In the genomic region with DNA sequence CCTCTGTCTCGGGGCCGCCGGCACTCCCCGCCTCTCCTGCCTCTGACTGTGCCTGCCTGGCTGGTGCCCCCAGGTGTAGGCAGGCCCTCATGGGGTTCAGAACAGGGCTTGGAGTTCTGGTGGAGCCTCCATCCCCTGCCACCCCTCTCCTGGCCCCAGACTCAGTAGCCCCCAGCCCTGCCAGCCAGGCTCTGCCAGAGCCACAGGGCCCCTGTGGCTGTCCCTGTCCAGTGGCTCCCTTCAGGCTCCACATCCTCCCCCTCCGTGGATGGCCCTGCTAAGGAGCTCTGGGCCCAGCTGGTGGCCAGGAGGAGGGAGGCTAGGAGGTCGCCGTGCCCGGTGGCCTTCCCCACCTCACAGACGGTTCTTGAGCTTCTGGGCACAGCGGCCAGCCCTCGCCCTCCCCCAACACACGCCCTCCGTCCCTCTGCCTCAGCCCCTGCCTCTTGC, we compare ENCODE assay signal across 13 cellular contexts. TPM values are rescaled to one million over a fixed set of nuclear protein-coding genes. Genes with fewer than 3 reads are reported as not detected.
DNase-seq lines count a peak whose midpoint lies in the region; ATAC-seq and TF ChIP-seq lines count a peak whose summit lies in the region.
"Had no signal": no experiment of that assay in that cellular context is flagged by ENCODE, and none has a peak within 500 bp of the region (broad histone marks: within the 10 kb centered on the region; RNA-seq: fewer than 3 reads in every experiment).

No MANE protein-coding gene starts in this region.

- peak overlapping the region; percentile 80 for H3K27ac ChIP-seq in Panc1 (ENCODE audit: low read length)
- peak overlapping the region; percentile 99 for H3K27ac ChIP-seq in epithelial cell of prostate
- peak overlapping the region; percentile 79 to 94 (median 88) for H3K27ac ChIP-seq in tibial nerve

- H3K9me3 Mint-ChIP-seq in activated naive CD8-positive, alpha-beta T cell treated with anti-CD3 and anti-CD28 coated beads, Interleukin-2, amount 50 U/mL, for 24 hours, result no peaks in the 10 kb centered on the region
- H3K9me3 Mint-ChIP-seq: activated T-helper 2 cell treated with anti-CD3 and anti-CD28 coated beads, Interferon-gamma antibody, Interleukin-2, Interleukin-4, amounts not matched to agents 10 μg/mL and 5 μg/mL and 100 μg/mL, durations not matched to agents 14 hours and 24 hours and 36 hours; naive thymus-derived CD8-positive, alpha-beta T cell had no signal

- DNase-seq in Panc1 (ENCODE audit: low read depth, low spot score), result no peak
- no peak for DNase-seq in epithelial cell of prostate (ENCODE audit: low read depth, low spot score)
- peak; percentile 43 for DNase-seq in myocyte (ENCODE audit: low read depth)
- DNase-seq in tibial nerve (ENCODE audit: low spot score in 2 of 2), result no peak
- no peak for DNase-seq in GM19238 (ENCODE audit: insufficient read length, low spot score)
- DNase-seq in activated naive CD8-positive, alpha-beta T cell treated with anti-CD3 and anti-CD28 coated beads, Interleukin-2, amount 50 U/mL, for 24 hours, result no peak
- DNase-seq: NCI-H446 treated with DMSO at 0.1 percent for 48 hours; stimulated activated CD4-positive, alpha-beta T cell treated with anti-CD3 and anti-CD28 coated beads, Interleukin-2, amount 100 ng/mL, for 24 hours had no signal

- in situ Hi-C loops in Panc1 (cut with HindIII; ENCODE audit: low pct_unique_long_range_greater_than_20kb, low sequenced_read_pairs), result no loop called here

- CTCF ChIA-PET in Panc1 (lab: Charles Lee), result no interaction called here

- H3K4me3 Mint-ChIP-seq in activated naive CD8-positive, alpha-beta T cell treated with anti-CD3 and anti-CD28 coated beads, Interleukin-2, amount 50 U/mL, for 24 hours, result no peak overlapping the region
- H3K4me3 Mint-ChIP-seq: naive thymus-derived CD8-positive, alpha-beta T cell had no signal

- H3K4me1 ChIP-seq in Panc1 (ENCODE audit: control insufficient read depth, insufficient read depth, low read length) (peaks cover 56% of the 10 kb centered on the region), tibial nerve (peaks cover 21 to 88% (median 69%) of the 10 kb centered on the region in 4 donors)

- H3K36me3 Mint-ChIP-seq in activated naive CD8-positive, alpha-beta T cell treated with anti-CD3 and anti-CD28 coated beads, Interleukin-2, amount 50 U/mL, for 24 hours (ENCODE audit: low read depth), result no peaks in the 10 kb centered on the region
- H3K36me3 Mint-ChIP-seq: naive thymus-derived CD8-positive, alpha-beta T cell had no signal

- peaks cover 2% of the 10 kb centered on the region for H3K27me3 Mint-ChIP-seq in activated naive CD8-positive, alpha-beta T cell treated with anti-CD3 and anti-CD28 coated beads, Interleukin-2, amount 50 U/mL, for 24 hours

- no peaks in the 10 kb centered on the region for H3K4me1 Mint-ChIP-seq in activated naive CD8-positive, alpha-beta T cell treated with anti-CD3 and anti-CD28 coated beads, Interleukin-2, amount 50 U/mL, for 24 hours

- H3K9me3 ChIP-seq in Panc1 (ENCODE audit: control insufficient read depth, insufficient read depth, low read depth, low read length) (no peaks in the 10 kb centered on the region), tibial nerve (no peaks in the 10 kb centered on the region)

- no TSS peak for BruUV-seq in Panc1 (replicated peaks; lab: Mats Ljungman, UMichigan)

- H3K4me3 ChIP-seq in Panc1 (ENCODE audit: low read depth in 2 of 2, low read length in 2 of 2) (no peak overlapping the region), tibial nerve (no peak overlapping the region)
- H3K4me3 ChIP-seq: GM12878, SK-N-MC had no signal

- no peak for TF ChIP-seq EP300 in tibial nerve (IDR thresholded peaks at IDR 0.05)

- ATAC-seq in Panc1, result no peak
- no peak for ATAC-seq in activated naive CD8-positive, alpha-beta T cell treated with anti-CD3 and anti-CD28 coated beads, Interleukin-2, amount 50 U/mL, for 24 hours
- ATAC-seq in GM18870 (IDR thresholded peaks at IDR 0.05; ENCODE audit: unreplicated experiment), result no peak
- ATAC-seq: GM12878; naive thymus-derived CD8-positive, alpha-beta T cell had no signal

- no peaks in the 10 kb centered on the region for H3K27me3 ChIP-seq in Panc1 (ENCODE audit: control insufficient read depth, insufficient read depth, low read length)
- no peaks in the 10 kb centered on the region for H3K27me3 ChIP-seq in tibial nerve

- no peak for TF ChIP-seq POLR2A in tibial nerve (IDR thresholded peaks at IDR 0.05)

- H3K36me3 ChIP-seq in Panc1 (ENCODE audit: control insufficient read depth, insufficient read depth, low read length), result no peaks in the 10 kb centered on the region
- peaks cover 0 to 3% (median 0%) of the 10 kb centered on the region in 3 donors for H3K36me3 ChIP-seq in tibial nerve

- H3K27ac Mint-ChIP-seq in activated naive CD8-positive, alpha-beta T cell treated with anti-CD3 and anti-CD28 coated beads, Interleukin-2, amount 50 U/mL, for 24 hours, result no peak overlapping the region
- H3K27ac Mint-ChIP-seq: activated T-helper 2 cell treated with anti-CD3 and anti-CD28 coated beads, Interferon-gamma antibody, Interleukin-2, Interleukin-4, amounts not matched to agents 10 μg/mL and 5 μg/mL and 100 μg/mL, durations not matched to agents 14 hours and 24 hours and 36 hours; naive thymus-derived CD8-positive, alpha-beta T cell had no signal

- POLR2A ChIA-PET in Panc1 (lab: Charles Lee), result interaction anchor here (0.7 kb wide), 1 partner anchor 16 kb away, joined by 5 read pairs; no protein-coding TSS in a partner anchor

- intact Hi-C loops in Panc1 (cut with micrococcal nuclease; ENCODE audit: unreplicated experiment), result no loop called here

- WGBS in tibial nerve, 2 donors, result 64 to 67% methylated on average over 5 to 9 of the region's 13 CpGs

- TF ChIP-seq CTCF in Panc1 (IDR thresholded peaks at IDR 0.05), result no peak
- no peak for TF ChIP-seq CTCF in tibial nerve (IDR thresholded peaks at IDR 0.05)

RNA-seq across cellular contexts. Expression of a gene that starts 12.5 kb away (rescaled TPM):
- total RNA-seq in Panc1 (2021; ENCODE audit: unreplicated experiment) (22.9 TPM), myocyte (14.4 and 18.5 TPM in 2 replicates), tibial nerve (10 to 100 TPM; 17.9 to 32.4 (median 22.4) TPM)
- 23.8 TPM for polyA plus RNA-seq in Panc1 (2012; ENCODE audit: insufficient read length)
- polyA plus RNA-seq in myocyte (2012), result 14.1 TPM

RNA-seq across cellular contexts. Expression of a gene that starts 18.9 kb away (rescaled TPM):
- 436 TPM for total RNA-seq in Panc1 (2021; ENCODE audit: unreplicated experiment)
- 1,631 TPM for polyA plus RNA-seq in Panc1 (2012; ENCODE audit: insufficient read length)
- 1,659 and 1,729 TPM in 2 replicates for total RNA-seq in myocyte
- polyA plus RNA-seq in myocyte (2012), result 486 TPM
- total RNA-seq in tibial nerve, result 100 to 1,000 TPM in 3 of 4 donors, 10 to 100 TPM in 1; 75.6 to 249 (median 141) TPM

RNA-seq across cellular contexts. Expression of a gene that starts 20.9 kb away (rescaled TPM):
- total RNA-seq in Panc1 (2021; ENCODE audit: unreplicated experiment) (22.5 TPM), myocyte (31.1 and 31.2 TPM in 2 replicates), tibial nerve (10 to 100 TPM; 26.1 to 36.5 (median 31.7) TPM)
- 9.1 TPM for polyA plus RNA-seq in Panc1 (2012; ENCODE audit: insufficient read length)
- 14.9 TPM for polyA plus RNA-seq in myocyte (2012)

RNA-seq across cellular contexts. Expression of a gene that starts 21.2 kb away (rescaled TPM):
- total RNA-seq in Panc1 (2021; ENCODE audit: unreplicated experiment) (42.2 TPM), myocyte (66.5 and 69.4 TPM in 2 replicates), tibial nerve (10 to 100 TPM in 3 of 4 donors, 1 to 10 TPM in 1; 7.2 to 31.6 (median 12.3) TPM)
- 34.1 TPM for polyA plus RNA-seq in Panc1 (2012; ENCODE audit: insufficient read length)
- polyA plus RNA-seq in myocyte (2012), result 57.4 TPM
